In the genomic region with DNA sequence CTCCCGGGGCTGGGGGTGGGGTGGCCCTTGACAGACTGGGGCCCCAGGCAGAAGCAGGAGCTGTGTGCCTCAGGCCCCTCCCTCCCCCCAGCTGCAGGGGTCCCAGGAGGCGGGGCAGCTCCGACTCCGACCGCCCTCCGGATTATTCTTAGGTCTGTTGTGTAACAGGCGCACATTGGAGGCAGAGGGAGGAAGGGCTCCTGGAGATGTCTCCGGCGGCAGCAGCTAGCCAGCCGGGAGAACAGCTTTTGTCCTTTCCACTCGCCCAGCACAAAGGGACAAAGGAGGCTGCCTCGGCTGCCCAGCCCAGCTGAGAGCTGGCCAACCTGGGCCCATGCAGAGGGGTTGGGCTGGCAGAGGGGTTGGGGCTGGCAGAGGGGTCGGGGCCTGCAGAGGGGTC, we compare ENCODE assay signal across 14 cellular contexts. TPM values are rescaled to one million over a fixed set of nuclear protein-coding genes. Genes with fewer than 3 reads are reported as not detected.
DNase-seq lines count a peak whose midpoint lies in the region; ATAC-seq and TF ChIP-seq lines count a peak whose summit lies in the region.
"Had no signal": no experiment of that assay in that cellular context is flagged by ENCODE, and none has a peak within 500 bp of the region (broad histone marks: within the 10 kb centered on the region; RNA-seq: fewer than 3 reads in every experiment).

No MANE protein-coding gene starts in this region.

- H3K4me1 ChIP-seq in NT2/D1 (ENCODE audit: insufficient read depth, insufficient read length), result peaks cover 29% of the 10 kb centered on the region
- no peaks in the 10 kb centered on the region for H3K4me1 ChIP-seq in left lung
- H3K4me1 ChIP-seq in uterus, result peaks cover 0 to 8% of the 10 kb centered on the region in 2 donors

- DNase-seq in Ammon's horn (ENCODE audit: low spot score) (peak; percentile 82), NT2/D1 (ENCODE audit: low read depth, low spot score) (no peak), middle frontal gyrus (ENCODE audit: extremely low spot score, low spot score) (peak; percentile 50), left lung (no peak), uterus (no peak)
- DNase-seq: activated CD4-positive, alpha-beta T cell treated with anti-CD3 and anti-CD28 coated beads for 48 hours; Calu3; kidney; NCI-H2107; SIG-M5; testis had no signal

- no peaks in the 10 kb centered on the region for H3K9me3 ChIP-seq in NT2/D1 (ENCODE audit: insufficient read depth, low read length)
- no peaks in the 10 kb centered on the region for H3K9me3 ChIP-seq in left lung
- no peaks in the 10 kb centered on the region for H3K9me3 ChIP-seq in uterus
- H3K9me3 ChIP-seq: testis had no signal

- H3K4me3 ChIP-seq in NT2/D1 (ENCODE audit: insufficient read length, low read depth), result no peak overlapping the region
- H3K4me3 ChIP-seq in left lung, result no peak overlapping the region
- H3K4me3 ChIP-seq in uterus, result no peak overlapping the region
- H3K4me3 ChIP-seq: testis had no signal

- intact Hi-C loops in left lung (cut with DNase I) (no loop called here), uterus (cut with DNase I; ENCODE audit: low total_unique reads) (no loop called here)

- no peaks in the 10 kb centered on the region for H3K36me3 ChIP-seq in NT2/D1 (ENCODE audit: insufficient read depth, insufficient read length, low read length)
- no peaks in the 10 kb centered on the region for H3K36me3 ChIP-seq in left lung
- no peaks in the 10 kb centered on the region for H3K36me3 ChIP-seq in uterus

- peak overlapping the region; percentile 61 for H3K9ac ChIP-seq in NT2/D1 (ENCODE audit: insufficient read length, low read depth)

- TF ChIP-seq CTCF in left lung (IDR thresholded peaks at IDR 0.05), result no peak
- TF ChIP-seq CTCF in uterus (IDR thresholded peaks at IDR 0.05), result no peak

- ATAC-seq in HG03097 (IDR thresholded peaks at IDR 0.05; ENCODE audit: low FRiP score, unreplicated experiment) (no peak), HG03354 (IDR thresholded peaks at IDR 0.05; ENCODE audit: poor library complexity, severe bottlenecking, unreplicated experiment) (no peak), left lung (no peak)

- TF ChIP-seq POLR2A in uterus (IDR thresholded peaks at IDR 0.05), result no peak

- H3K27ac ChIP-seq in cingulate gyrus (ENCODE audit: low read depth, low read length) (peak overlapping the region; percentile 92), left lung (no peak overlapping the region), uterus (no peak overlapping the region)
- H3K27ac ChIP-seq: testis had no signal

- H3K27me3 ChIP-seq in NT2/D1 (ENCODE audit: insufficient read depth, insufficient read length), result peaks cover 43% of the 10 kb centered on the region
- peaks cover 22 to 85% of the 10 kb centered on the region in 2 donors for H3K27me3 ChIP-seq in left lung
- peaks cover 5% of the 10 kb centered on the region in 2 donors for H3K27me3 ChIP-seq in uterus
- H3K27me3 ChIP-seq: testis had no signal

RNA-seq across cellular contexts. Expression of a gene that starts 29.7 kb away (rescaled TPM):
- total RNA-seq in left lung, result 1 to 10 TPM in 1 of 2 donors, under 1 TPM in 1; 0.67 to 1.3 TPM
- 1 to 10 TPM in 1 of 4 donors, under 1 TPM in 1, not detected in 2; 0.21 to 3.0 TPM for total RNA-seq in uterus

RNA-seq across cellular contexts. Expression of a gene that starts 34.0 kb away (rescaled TPM):
- total RNA-seq in left lung (10 to 100 TPM; 14.3 to 16.3 TPM), uterus (10 to 100 TPM in 3 of 4 donors, under 1 TPM in 1; 0.77 to 23.6 (median 13.2) TPM)

RNA-seq across cellular contexts. Expression of a gene that starts 54.8 kb away (rescaled TPM):
- total RNA-seq in left lung (100 to 1,000 TPM; 163 to 167 TPM), uterus (100 to 1,000 TPM in 1 of 4 donors, 10 to 100 TPM in 3; 34.1 to 105 (median 57.3) TPM)

RNA-seq across cellular contexts. Expression of a gene that starts 55.0 kb away (rescaled TPM):
- total RNA-seq in left lung, result 1 to 10 TPM; 7.5 to 9.8 TPM
- total RNA-seq in uterus, result 10 to 100 TPM in 2 of 4 donors, 1 to 10 TPM in 1, under 1 TPM in 1; 0.59 to 20.0 (median 9.5) TPM

Comparison
In these comparisons a context has a peak if more than half of its experiments do, and no peak if none do; other contexts are left out.
1. DNase-seq: peak in Ammon's horn (single experiment) and middle frontal gyrus (single experiment); none in NT2/D1 (single experiment), left lung (0 of 2) and uterus (0 of 2).